In genomic region chr9:4894076-4894475, GRCh38 we compare ENCODE assay signal across 1 cellular context.
TF ChIP-seq lines count a peak whose summit lies in the region.

No MANE protein-coding gene starts in this region.

TF ChIP-seq in IMR-90, 13 proteins besides CTCF, POLR2A, EP300 and RAD21:
- TF ChIP-seq RCOR1 (IDR thresholded peaks at IDR 0.05; ENCODE audit: insufficient replicate concordance, low read length) (no peak), CEBPB (IDR thresholded peaks at IDR 0.05; ENCODE audit: low read depth, low read length) (peak; percentile 61)
